Comparison of ENCODE assay signal across 1 cellular context in the genomic region with DNA sequence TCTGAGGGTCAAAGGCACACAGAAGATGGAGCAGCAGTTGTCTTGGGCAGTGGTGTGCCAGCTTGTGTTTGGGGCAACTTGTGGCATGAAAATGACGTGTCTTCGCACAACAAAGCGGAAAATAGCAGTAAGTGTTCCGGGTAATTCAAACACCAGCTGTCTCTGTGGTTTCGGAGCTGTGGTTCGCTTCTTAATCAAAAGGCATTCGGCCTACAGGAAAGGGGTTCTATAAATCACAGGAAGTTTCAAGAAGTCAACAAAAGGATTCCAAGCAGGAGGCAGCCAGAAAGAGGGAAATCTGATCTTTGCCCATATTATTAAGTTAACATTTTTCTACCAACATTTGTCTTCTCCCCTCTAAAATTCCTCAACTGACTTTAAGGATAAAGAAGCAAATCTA.
TF ChIP-seq lines count a peak whose summit lies in the region.

No MANE protein-coding gene starts in this region.

TF ChIP-seq in GM23338, 12 proteins besides CTCF, POLR2A, EP300 and RAD21 (continued from another document):
- TF ChIP-seq, protein P1, sequence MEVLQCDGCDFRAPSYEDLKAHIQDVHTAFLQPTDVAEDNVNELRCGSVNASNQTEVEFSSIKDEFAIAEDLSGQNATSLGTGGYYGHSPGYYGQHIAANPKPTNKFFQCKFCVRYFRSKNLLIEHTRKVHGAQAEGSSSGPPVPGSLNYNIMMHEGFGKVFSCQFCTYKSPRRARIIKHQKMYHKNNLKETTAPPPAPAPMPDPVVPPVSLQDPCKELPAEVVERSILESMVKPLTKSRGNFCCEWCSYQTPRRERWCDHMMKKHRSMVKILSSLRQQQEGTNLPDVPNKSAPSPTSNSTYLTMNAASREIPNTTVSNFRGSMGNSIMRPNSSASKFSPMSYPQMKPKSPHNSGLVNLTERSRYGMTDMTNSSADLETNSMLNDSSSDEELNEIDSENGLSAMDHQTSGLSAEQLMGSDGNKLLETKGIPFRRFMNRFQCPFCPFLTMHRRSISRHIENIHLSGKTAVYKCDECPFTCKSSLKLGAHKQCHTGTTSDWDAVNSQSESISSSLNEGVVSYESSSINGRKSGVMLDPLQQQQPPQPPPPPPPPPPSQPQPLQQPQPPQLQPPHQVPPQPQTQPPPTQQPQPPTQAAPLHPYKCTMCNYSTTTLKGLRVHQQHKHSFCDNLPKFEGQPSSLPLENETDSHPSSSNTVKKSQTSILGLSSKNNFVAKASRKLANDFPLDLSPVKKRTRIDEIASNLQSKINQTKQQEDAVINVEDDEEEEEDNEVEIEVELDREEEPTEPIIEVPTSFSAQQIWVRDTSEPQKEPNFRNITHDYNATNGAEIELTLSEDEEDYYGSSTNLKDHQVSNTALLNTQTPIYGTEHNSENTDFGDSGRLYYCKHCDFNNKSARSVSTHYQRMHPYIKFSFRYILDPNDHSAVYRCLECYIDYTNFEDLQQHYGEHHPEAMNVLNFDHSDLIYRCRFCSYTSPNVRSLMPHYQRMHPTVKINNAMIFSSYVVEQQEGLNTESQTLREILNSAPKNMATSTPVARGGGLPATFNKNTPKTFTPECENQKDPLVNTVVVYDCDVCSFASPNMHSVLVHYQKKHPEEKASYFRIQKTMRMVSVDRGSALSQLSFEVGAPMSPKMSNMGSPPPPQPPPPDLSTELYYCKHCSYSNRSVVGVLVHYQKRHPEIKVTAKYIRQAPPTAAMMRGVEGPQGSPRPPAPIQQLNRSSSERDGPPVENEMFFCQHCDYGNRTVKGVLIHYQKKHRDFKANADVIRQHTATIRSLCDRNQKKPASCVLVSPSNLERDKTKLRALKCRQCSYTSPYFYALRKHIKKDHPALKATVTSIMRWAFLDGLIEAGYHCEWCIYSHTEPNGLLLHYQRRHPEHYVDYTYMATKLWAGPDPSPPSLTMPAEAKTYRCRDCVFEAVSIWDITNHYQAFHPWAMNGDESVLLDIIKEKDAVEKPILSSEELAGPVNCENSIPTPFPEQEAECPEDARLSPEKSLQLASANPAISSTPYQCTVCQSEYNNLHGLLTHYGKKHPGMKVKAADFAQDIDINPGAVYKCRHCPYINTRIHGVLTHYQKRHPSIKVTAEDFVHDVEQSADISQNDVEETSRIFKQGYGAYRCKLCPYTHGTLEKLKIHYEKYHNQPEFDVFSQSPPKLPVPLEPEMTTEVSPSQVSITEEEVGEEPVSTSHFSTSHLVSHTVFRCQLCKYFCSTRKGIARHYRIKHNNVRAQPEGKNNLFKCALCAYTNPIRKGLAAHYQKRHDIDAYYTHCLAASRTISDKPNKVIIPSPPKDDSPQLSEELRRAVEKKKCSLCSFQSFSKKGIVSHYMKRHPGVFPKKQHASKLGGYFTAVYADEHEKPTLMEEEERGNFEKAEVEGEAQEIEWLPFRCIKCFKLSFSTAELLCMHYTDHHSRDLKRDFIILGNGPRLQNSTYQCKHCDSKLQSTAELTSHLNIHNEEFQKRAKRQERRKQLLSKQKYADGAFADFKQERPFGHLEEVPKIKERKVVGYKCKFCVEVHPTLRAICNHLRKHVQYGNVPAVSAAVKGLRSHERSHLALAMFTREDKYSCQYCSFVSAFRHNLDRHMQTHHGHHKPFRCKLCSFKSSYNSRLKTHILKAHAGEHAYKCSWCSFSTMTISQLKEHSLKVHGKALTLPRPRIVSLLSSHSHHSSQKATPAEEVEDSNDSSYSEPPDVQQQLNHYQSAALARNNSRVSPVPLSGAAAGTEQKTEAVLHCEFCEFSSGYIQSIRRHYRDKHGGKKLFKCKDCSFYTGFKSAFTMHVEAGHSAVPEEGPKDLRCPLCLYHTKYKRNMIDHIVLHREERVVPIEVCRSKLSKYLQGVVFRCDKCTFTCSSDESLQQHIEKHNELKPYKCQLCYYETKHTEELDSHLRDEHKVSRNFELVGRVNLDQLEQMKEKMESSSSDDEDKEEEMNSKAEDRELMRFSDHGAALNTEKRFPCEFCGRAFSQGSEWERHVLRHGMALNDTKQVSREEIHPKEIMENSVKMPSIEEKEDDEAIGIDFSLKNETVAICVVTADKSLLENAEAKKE (CRISPR knock-in tag; IDR thresholded peaks at IDR 0.05), result no peak
- TF ChIP-seq, protein P2, sequence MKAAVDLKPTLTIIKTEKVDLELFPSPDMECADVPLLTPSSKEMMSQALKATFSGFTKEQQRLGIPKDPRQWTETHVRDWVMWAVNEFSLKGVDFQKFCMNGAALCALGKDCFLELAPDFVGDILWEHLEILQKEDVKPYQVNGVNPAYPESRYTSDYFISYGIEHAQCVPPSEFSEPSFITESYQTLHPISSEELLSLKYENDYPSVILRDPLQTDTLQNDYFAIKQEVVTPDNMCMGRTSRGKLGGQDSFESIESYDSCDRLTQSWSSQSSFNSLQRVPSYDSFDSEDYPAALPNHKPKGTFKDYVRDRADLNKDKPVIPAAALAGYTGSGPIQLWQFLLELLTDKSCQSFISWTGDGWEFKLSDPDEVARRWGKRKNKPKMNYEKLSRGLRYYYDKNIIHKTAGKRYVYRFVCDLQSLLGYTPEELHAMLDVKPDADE (IDR thresholded peaks at IDR 0.05), result no peak
- TF ChIP-seq JUNB (IDR thresholded peaks at IDR 0.05; ENCODE audit: unreplicated experiment) (no peak), ZNF114 (CRISPR knock-in tag; IDR thresholded peaks at IDR 0.05) (no peak), ZNF331 (CRISPR knock-in tag; IDR thresholded peaks at IDR 0.05; ENCODE audit: low read depth) (no peak), EZH2 (IDR thresholded peaks at IDR 0.05; ENCODE audit: low read depth, unreplicated experiment) (no peak), STAT1 (IDR thresholded peaks at IDR 0.05; ENCODE audit: unreplicated experiment) (no peak), EZH2phosphoT487 (IDR thresholded peaks at IDR 0.05; ENCODE audit: unreplicated experiment) (no peak)
- TF ChIP-seq, protein P3, sequence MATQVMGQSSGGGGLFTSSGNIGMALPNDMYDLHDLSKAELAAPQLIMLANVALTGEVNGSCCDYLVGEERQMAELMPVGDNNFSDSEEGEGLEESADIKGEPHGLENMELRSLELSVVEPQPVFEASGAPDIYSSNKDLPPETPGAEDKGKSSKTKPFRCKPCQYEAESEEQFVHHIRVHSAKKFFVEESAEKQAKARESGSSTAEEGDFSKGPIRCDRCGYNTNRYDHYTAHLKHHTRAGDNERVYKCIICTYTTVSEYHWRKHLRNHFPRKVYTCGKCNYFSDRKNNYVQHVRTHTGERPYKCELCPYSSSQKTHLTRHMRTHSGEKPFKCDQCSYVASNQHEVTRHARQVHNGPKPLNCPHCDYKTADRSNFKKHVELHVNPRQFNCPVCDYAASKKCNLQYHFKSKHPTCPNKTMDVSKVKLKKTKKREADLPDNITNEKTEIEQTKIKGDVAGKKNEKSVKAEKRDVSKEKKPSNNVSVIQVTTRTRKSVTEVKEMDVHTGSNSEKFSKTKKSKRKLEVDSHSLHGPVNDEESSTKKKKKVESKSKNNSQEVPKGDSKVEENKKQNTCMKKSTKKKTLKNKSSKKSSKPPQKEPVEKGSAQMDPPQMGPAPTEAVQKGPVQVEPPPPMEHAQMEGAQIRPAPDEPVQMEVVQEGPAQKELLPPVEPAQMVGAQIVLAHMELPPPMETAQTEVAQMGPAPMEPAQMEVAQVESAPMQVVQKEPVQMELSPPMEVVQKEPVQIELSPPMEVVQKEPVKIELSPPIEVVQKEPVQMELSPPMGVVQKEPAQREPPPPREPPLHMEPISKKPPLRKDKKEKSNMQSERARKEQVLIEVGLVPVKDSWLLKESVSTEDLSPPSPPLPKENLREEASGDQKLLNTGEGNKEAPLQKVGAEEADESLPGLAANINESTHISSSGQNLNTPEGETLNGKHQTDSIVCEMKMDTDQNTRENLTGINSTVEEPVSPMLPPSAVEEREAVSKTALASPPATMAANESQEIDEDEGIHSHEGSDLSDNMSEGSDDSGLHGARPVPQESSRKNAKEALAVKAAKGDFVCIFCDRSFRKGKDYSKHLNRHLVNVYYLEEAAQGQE (IDR thresholded peaks at IDR 0.05; ENCODE audit: unreplicated experiment), result no peak
